In the genomic region with DNA sequence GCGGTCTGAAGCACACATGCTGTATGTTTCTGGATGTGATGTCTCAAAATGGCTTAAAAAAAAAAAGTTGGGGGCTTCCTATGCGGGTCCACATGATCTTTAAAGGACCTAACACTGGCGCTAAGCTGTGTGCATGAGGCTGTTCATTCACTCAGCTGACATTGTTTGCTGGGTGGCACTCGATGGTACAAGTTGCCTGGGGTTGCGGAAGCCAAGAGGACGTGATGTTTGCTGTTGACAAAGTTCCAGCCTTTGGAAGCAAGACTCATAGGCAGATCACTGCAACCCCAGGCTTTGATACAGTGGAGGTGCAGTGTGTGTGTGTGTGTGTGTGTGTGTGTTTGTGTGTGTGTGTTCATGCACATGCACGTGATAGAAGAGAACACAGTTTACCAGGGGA, we compare ENCODE assay signal across 1 cellular context.
TF ChIP-seq lines count a peak whose summit lies in the region.

No MANE protein-coding gene starts in this region.

TF ChIP-seq in H1, 55 proteins besides CTCF, POLR2A, EP300 and RAD21:
- TF ChIP-seq JUND (IDR thresholded peaks at IDR 0.05; ENCODE audit: low read length) (no peak), GABPA (IDR thresholded peaks at IDR 0.05; ENCODE audit: borderline replicate concordance, insufficient read depth, low read length) (no peak)
